In the genomic region with DNA sequence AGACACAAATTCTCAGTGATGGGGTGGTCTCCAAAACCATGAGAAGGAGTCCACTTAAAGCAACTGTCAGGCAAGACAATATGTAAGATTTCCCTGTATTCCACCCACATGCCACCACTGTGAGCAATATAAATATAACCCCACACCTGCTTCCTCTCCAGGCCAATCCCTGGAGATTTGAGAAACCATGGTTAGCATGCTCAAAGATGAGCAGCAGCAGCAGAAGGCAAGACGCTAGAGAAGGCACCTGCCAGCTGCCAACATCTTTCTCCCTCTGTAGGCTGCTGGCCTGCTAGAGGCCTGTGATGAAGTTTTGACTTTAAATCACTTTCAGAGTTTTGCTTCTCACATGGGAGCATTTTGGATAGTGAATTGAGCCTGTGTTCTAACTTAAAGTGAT, we compare ENCODE assay signal across 11 cellular contexts. TPM values are rescaled to one million over a fixed set of nuclear protein-coding genes. Genes with fewer than 3 reads are reported as not detected.
DNase-seq lines count a peak whose midpoint lies in the region; ATAC-seq and TF ChIP-seq lines count a peak whose summit lies in the region.
"Had no signal": no experiment of that assay in that cellular context is flagged by ENCODE, and none has a peak within 500 bp of the region (broad histone marks: within the 10 kb centered on the region; RNA-seq: fewer than 3 reads in every experiment).

No MANE protein-coding gene starts in this region.

- H3K9me3 ChIP-seq in right atrium auricular region, result no peaks in the 10 kb centered on the region

- CTCF ChIA-PET in RWPE1 (lab: Yijun Ruan, JAX), result no interaction called here
- CTCF ChIA-PET in activated CD4-positive, alpha-beta T cell treated with anti-CD3 and anti-CD28 coated beads, Interleukin-2, amount 10 ng/mL, durations not matched to agents 7 days and 5 days (lab: Charles Lee), result interaction anchor here (0.7 to 2.2 kb wide), 5 partner anchors 9 to 558 kb away, joined by 3 to 12 read pairs (median 4); no protein-coding TSS in a partner anchor
- CTCF ChIA-PET in activated CD8-positive, alpha-beta T cell treated with anti-CD3 and anti-CD28 coated beads for 36 hours (lab: Charles Lee), result interaction anchor here (1.0 to 1.8 kb wide), 2 partner anchors 10 to 19 kb away, joined by 3 to 4 read pairs; no protein-coding TSS in a partner anchor

- H3K27ac Mint-ChIP-seq in HFFc6, result peak overlapping the region; percentile 82
- peak overlapping the region; percentile 48 for H3K27ac Mint-ChIP-seq in stimulated activated naive B cell treated with anti-CD40 and anti-IgM and Interleukin-4, amounts not matched to agents 10 μg/mL and 1 μg/mL and 100 μg/mL, for 72 hours
- H3K27ac Mint-ChIP-seq in activated CD4-positive, alpha-beta T cell treated with anti-CD3 and anti-CD28 coated beads, Interleukin-2, amount 10 ng/mL, durations not matched to agents 7 days and 5 days, result no peak overlapping the region
- no peak overlapping the region for H3K27ac Mint-ChIP-seq in activated CD8-positive, alpha-beta T cell treated with anti-CD3 and anti-CD28 coated beads for 36 hours
- H3K27ac Mint-ChIP-seq: natural killer cell had no signal

- peaks cover 4% of the 10 kb centered on the region; the same call in 1 of the 2 replicates for H3K9me3 Mint-ChIP-seq in HFFc6
- peaks cover 0 to 2% of the 10 kb centered on the region in 2 donors for H3K9me3 Mint-ChIP-seq in stimulated activated naive B cell treated with anti-CD40 and anti-IgM and Interleukin-4, amounts not matched to agents 10 μg/mL and 1 μg/mL and 100 μg/mL, for 72 hours
- no peaks in the 10 kb centered on the region for H3K9me3 Mint-ChIP-seq in activated CD4-positive, alpha-beta T cell treated with anti-CD3 and anti-CD28 coated beads, Interleukin-2, amount 10 ng/mL, durations not matched to agents 7 days and 5 days
- H3K9me3 Mint-ChIP-seq in activated CD8-positive, alpha-beta T cell treated with anti-CD3 and anti-CD28 coated beads for 36 hours, result no peaks in the 10 kb centered on the region
- H3K9me3 Mint-ChIP-seq: natural killer cell had no signal

- H3K4me1 Mint-ChIP-seq in HFFc6 (ENCODE audit: low read depth), result peaks cover 28% of the 10 kb centered on the region
- H3K4me1 Mint-ChIP-seq in stimulated activated naive B cell treated with anti-CD40 and anti-IgM and Interleukin-4, amounts not matched to agents 10 μg/mL and 1 μg/mL and 100 μg/mL, for 72 hours, result peaks cover 13 to 19% of the 10 kb centered on the region in 2 donors
- H3K4me1 Mint-ChIP-seq in activated CD4-positive, alpha-beta T cell treated with anti-CD3 and anti-CD28 coated beads, Interleukin-2, amount 10 ng/mL, durations not matched to agents 7 days and 5 days, result peaks cover 11% of the 10 kb centered on the region
- peaks cover 8% of the 10 kb centered on the region for H3K4me1 Mint-ChIP-seq in activated CD8-positive, alpha-beta T cell treated with anti-CD3 and anti-CD28 coated beads for 36 hours (ENCODE audit: low read depth)
- H3K4me1 Mint-ChIP-seq: natural killer cell had no signal

- H3K27me3 Mint-ChIP-seq in HFFc6 (ENCODE audit: insufficient read depth), result no peaks in the 10 kb centered on the region
- no peaks in the 10 kb centered on the region for H3K27me3 Mint-ChIP-seq in stimulated activated naive B cell treated with anti-CD40 and anti-IgM and Interleukin-4, amounts not matched to agents 10 μg/mL and 1 μg/mL and 100 μg/mL, for 72 hours
- H3K27me3 Mint-ChIP-seq in activated CD4-positive, alpha-beta T cell treated with anti-CD3 and anti-CD28 coated beads, Interleukin-2, amount 10 ng/mL, durations not matched to agents 7 days and 5 days, result no peaks in the 10 kb centered on the region
- no peaks in the 10 kb centered on the region for H3K27me3 Mint-ChIP-seq in activated CD8-positive, alpha-beta T cell treated with anti-CD3 and anti-CD28 coated beads for 36 hours

- intact Hi-C loops in activated CD8-positive, alpha-beta T cell treated with anti-CD3 and anti-CD28 coated beads for 36 hours (cut with micrococcal nuclease), result no loop called here

- POLR2A ChIA-PET in RWPE1 (lab: Yijun Ruan, JAX; ENCODE audit: low non-redundant PET), result no interaction called here
- POLR2A ChIA-PET in activated CD4-positive, alpha-beta T cell treated with anti-CD3 and anti-CD28 coated beads, Interleukin-2, amount 10 ng/mL, durations not matched to agents 7 days and 5 days (lab: Charles Lee), result no interaction called here
- POLR2A ChIA-PET in activated CD8-positive, alpha-beta T cell treated with anti-CD3 and anti-CD28 coated beads for 36 hours (lab: Charles Lee), result interaction anchor here (1.5 kb wide), 1 partner anchor 9 kb away, joined by 5 read pairs; no protein-coding TSS in a partner anchor

- peak; percentile 84 to 92 for ATAC-seq in stimulated activated naive B cell treated with anti-CD40 and anti-IgM and Interleukin-4, amounts not matched to agents 10 μg/mL and 1 μg/mL and 100 μg/mL, for 72 hours (replicated peaks)
- ATAC-seq in activated CD8-positive, alpha-beta T cell treated with anti-CD3 and anti-CD28 coated beads for 36 hours, result no peak
- no peak for ATAC-seq in HG03039 (IDR thresholded peaks at IDR 0.05; ENCODE audit: unreplicated experiment)
- ATAC-seq: natural killer cell had no signal

- TF ChIP-seq CTCF in HFFc6 (IDR thresholded peaks at IDR 0.05) (no peak), RWPE1 (conservative IDR thresholded peaks at IDR 0.05; ENCODE audit: low read depth) (no peak), right atrium auricular region (IDR thresholded peaks at IDR 0.05) (no peak)
- no peak for TF ChIP-seq CTCF in activated CD8-positive, alpha-beta T cell treated with anti-CD3 and anti-CD28 coated beads for 36 hours (IDR thresholded peaks at IDR 0.05)

- H3K4me3 ChIP-seq in right atrium auricular region, result no peak overlapping the region

- peak overlapping the region; percentile 4; the same call in 1 of the 2 replicates for H3K4me3 Mint-ChIP-seq in HFFc6
- peak overlapping the region in 1 of 2 donors; percentile 19 for H3K4me3 Mint-ChIP-seq in stimulated activated naive B cell treated with anti-CD40 and anti-IgM and Interleukin-4, amounts not matched to agents 10 μg/mL and 1 μg/mL and 100 μg/mL, for 72 hours
- no peak overlapping the region for H3K4me3 Mint-ChIP-seq in activated CD4-positive, alpha-beta T cell treated with anti-CD3 and anti-CD28 coated beads, Interleukin-2, amount 10 ng/mL, durations not matched to agents 7 days and 5 days
- no peak overlapping the region for H3K4me3 Mint-ChIP-seq in activated CD8-positive, alpha-beta T cell treated with anti-CD3 and anti-CD28 coated beads for 36 hours
- H3K4me3 Mint-ChIP-seq: natural killer cell had no signal

- no peaks in the 10 kb centered on the region for H3K27me3 ChIP-seq in right atrium auricular region

- peaks cover 19% of the 10 kb centered on the region; the same call in 1 of the 2 replicates for H3K36me3 Mint-ChIP-seq in HFFc6 (ENCODE audit: low read depth)
- peaks cover 4 to 18% of the 10 kb centered on the region in 2 donors for H3K36me3 Mint-ChIP-seq in stimulated activated naive B cell treated with anti-CD40 and anti-IgM and Interleukin-4, amounts not matched to agents 10 μg/mL and 1 μg/mL and 100 μg/mL, for 72 hours
- H3K36me3 Mint-ChIP-seq in activated CD4-positive, alpha-beta T cell treated with anti-CD3 and anti-CD28 coated beads, Interleukin-2, amount 10 ng/mL, durations not matched to agents 7 days and 5 days (ENCODE audit: low read depth), result peaks cover 15% of the 10 kb centered on the region
- peaks cover 2% of the 10 kb centered on the region for H3K36me3 Mint-ChIP-seq in activated CD8-positive, alpha-beta T cell treated with anti-CD3 and anti-CD28 coated beads for 36 hours (ENCODE audit: low read depth)
- H3K36me3 Mint-ChIP-seq: natural killer cell had no signal

- no peaks in the 10 kb centered on the region for H3K36me3 ChIP-seq in right atrium auricular region

- peaks cover 0 to 15% of the 10 kb centered on the region in 2 donors for H3K4me1 ChIP-seq in right atrium auricular region

- peak overlapping the region; percentile 90 for H3K27ac ChIP-seq in RWPE1
- H3K27ac ChIP-seq in right atrium auricular region, result peak overlapping the region; percentile 65 to 73

- DNase-seq in HFFc6, result no peak
- DNase-seq in RWPE1 (ENCODE audit: low spot score), result no peak
- DNase-seq in right atrium auricular region (ENCODE audit: low spot score), result no peak
- DNase-seq in stimulated activated naive B cell treated with anti-CD40 and anti-IgM and Interleukin-4, amounts not matched to agents 10 μg/mL and 1 μg/mL and 100 μg/mL, for 72 hours, result peak; percentile 13
- no peak for DNase-seq in activated CD4-positive, alpha-beta T cell treated with anti-CD3 and anti-CD28 coated beads, Interleukin-2, amount 10 ng/mL, durations not matched to agents 7 days and 5 days
- no peak for DNase-seq in activated CD8-positive, alpha-beta T cell treated with anti-CD3 and anti-CD28 coated beads for 36 hours
- no peak for DNase-seq in OCI-M2 (lab: John Stamatoyannopoulos, UW; ENCODE audit: unreplicated experiment)
- DNase-seq: activated CD8-positive, alpha-beta memory T cell treated with anti-CD3 and anti-CD28 coated beads, Interleukin-2, amount 50 U/mL, for 48 hours; natural killer cell; NCI-H345 had no signal

RNA-seq across cellular contexts. Expression of gene SOD2, which starts 7.9 kb away (rescaled TPM):
- 10 to 100 TPM; 73.2 to 87.6 (median 75.3) TPM for total RNA-seq in HFFc6 (2021; fragmentation: NEBNext Ultra II Directional; extraction: Animal tissue kit (Norgen Biotek cat#: 25700))
- total RNA-seq in right atrium auricular region, result 100 to 1,000 TPM; 243 to 555 TPM
- 10 to 100 TPM; 62.9 to 64.0 TPM for total RNA-seq in activated CD4-positive, alpha-beta T cell treated with anti-CD3 and anti-CD28 coated beads, Interleukin-2, amount 10 ng/mL, durations not matched to agents 7 days and 5 days
- 100 to 1,000 TPM in 1 of 2 experiments, 10 to 100 TPM in 1; 95.5 to 105 TPM for total RNA-seq in activated CD8-positive, alpha-beta T cell treated with anti-CD3 and anti-CD28 coated beads for 36 hours

RNA-seq across cellular contexts. Expression of gene WTAP, which starts 26.3 kb away (rescaled TPM):
- 10 to 100 TPM; 64.0 to 73.5 (median 68.7) TPM for total RNA-seq in HFFc6 (2021; fragmentation: NEBNext Ultra II Directional; extraction: Animal tissue kit (Norgen Biotek cat#: 25700))
- total RNA-seq in right atrium auricular region, result 10 to 100 TPM; 43.4 to 45.3 TPM
- 100 to 1,000 TPM; 120 to 131 TPM for total RNA-seq in activated CD4-positive, alpha-beta T cell treated with anti-CD3 and anti-CD28 coated beads, Interleukin-2, amount 10 ng/mL, durations not matched to agents 7 days and 5 days
- total RNA-seq in activated CD8-positive, alpha-beta T cell treated with anti-CD3 and anti-CD28 coated beads for 36 hours, result 10 to 100 TPM; 79.9 to 80.6 TPM

Comparison
In these comparisons a context has a peak if more than half of its experiments do, and no peak if none do; other contexts are left out.
1. H3K27ac Mint-ChIP-seq: peak in HFFc6 (single experiment) and stimulated activated naive B cell treated with anti-CD40 and anti-IgM and Interleukin-4, amounts not matched to agents 10 μg/mL and 1 μg/mL and 100 μg/mL, for 72 hours (single experiment); none in activated CD4-positive, alpha-beta T cell treated with anti-CD3 and anti-CD28 coated beads, Interleukin-2, amount 10 ng/mL, durations not matched to agents 7 days and 5 days (single experiment) and activated CD8-positive, alpha-beta T cell treated with anti-CD3 and anti-CD28 coated beads for 36 hours (single experiment).
2. ATAC-seq: peak in stimulated activated naive B cell treated with anti-CD40 and anti-IgM and Interleukin-4, amounts not matched to agents 10 μg/mL and 1 μg/mL and 100 μg/mL, for 72 hours (2 of 2); none in activated CD8-positive, alpha-beta T cell treated with anti-CD3 and anti-CD28 coated beads for 36 hours (single experiment) and HG03039 (single experiment).